Comparison of ENCODE assay signal across 1 cellular context in the genomic region with DNA sequence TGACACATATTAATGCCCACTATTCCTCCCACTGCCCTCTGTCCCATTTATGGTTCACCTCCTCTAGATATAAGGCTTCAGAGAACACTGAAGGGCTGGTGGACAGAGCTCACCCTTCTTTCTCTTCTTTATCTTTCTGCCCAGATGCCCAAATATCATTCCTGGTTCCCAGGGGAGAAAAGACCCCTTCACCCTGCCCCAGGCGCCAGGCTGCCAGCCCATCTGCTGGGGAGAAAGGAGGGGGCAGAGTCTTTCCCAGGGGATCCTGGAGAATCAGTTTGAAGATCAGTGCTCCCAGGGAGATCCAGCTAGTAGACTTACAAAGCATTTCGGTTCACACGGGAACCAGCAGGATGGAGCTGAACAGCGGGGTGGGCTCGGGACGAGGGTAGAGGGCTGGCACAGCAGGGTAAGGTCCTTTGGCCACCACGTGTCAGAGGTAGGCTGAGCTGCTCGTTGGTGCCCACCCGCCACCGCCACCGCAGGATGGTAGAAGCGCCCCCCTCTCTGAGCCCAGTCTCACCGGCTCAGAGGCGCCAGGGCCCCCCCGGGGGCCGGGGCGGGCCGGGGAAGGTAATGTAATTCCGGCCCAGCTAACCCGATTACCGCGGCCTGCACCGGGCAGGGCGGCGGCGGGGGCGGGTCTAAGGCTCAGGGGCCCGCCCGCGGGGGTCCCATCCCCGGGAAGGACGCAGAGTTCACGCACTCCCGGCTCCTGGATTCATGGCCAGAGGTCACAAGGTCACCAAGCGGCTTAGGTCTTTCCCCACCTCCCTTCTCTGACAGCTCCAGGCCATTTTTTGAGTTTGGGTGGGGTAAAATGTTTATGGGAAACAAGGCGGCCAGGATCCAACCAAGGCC.
TF ChIP-seq lines count a peak whose summit lies in the region.

No MANE protein-coding gene starts in this region.

TF ChIP-seq in HepG2, 621 proteins besides CTCF, POLR2A, EP300 and RAD21 (continued from another document and continues in another):
- TF ChIP-seq, protein P1, sequence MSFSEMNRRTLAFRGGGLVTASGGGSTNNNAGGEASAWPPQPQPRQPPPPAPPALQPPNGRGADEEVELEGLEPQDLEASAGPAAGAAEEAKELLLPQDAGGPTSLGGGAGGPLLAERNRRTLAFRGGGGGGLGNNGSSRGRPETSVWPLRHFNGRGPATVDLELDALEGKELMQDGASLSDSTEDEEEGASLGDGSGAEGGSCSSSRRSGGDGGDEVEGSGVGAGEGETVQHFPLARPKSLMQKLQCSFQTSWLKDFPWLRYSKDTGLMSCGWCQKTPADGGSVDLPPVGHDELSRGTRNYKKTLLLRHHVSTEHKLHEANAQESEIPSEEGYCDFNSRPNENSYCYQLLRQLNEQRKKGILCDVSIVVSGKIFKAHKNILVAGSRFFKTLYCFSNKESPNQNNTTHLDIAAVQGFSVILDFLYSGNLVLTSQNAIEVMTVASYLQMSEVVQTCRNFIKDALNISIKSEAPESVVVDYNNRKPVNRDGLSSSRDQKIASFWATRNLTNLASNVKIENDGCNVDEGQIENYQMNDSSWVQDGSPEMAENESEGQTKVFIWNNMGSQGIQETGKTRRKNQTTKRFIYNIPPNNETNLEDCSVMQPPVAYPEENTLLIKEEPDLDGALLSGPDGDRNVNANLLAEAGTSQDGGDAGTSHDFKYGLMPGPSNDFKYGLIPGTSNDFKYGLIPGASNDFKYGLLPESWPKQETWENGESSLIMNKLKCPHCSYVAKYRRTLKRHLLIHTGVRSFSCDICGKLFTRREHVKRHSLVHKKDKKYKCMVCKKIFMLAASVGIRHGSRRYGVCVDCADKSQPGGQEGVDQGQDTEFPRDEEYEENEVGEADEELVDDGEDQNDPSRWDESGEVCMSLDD (CRISPR knock-in tag; IDR thresholded peaks at IDR 0.05; ENCODE audit: borderline replicate concordance): no peak
- TF ChIP-seq FOXO1 (CRISPR knock-in tag; IDR thresholded peaks at IDR 0.05) (0 out of 2 replicates have a peak, but pooled peaks have one; percentile 13), ATF7 (IDR thresholded peaks at IDR 0.05) (no peak), ATF7 (CRISPR knock-in tag; IDR thresholded peaks at IDR 0.05) (no peak), ZNF839 (CRISPR knock-in tag; IDR thresholded peaks at IDR 0.05; ENCODE audit: borderline replicate concordance) (0 out of 2 replicates have a peak, but pooled peaks have one; percentile 36), ISL2 (CRISPR knock-in tag; IDR thresholded peaks at IDR 0.05) (0 out of 2 replicates have a peak, but pooled peaks have one; percentile 12), RELA (CRISPR knock-in tag; IDR thresholded peaks at IDR 0.05) (no peak), XRCC5 (optimal IDR thresholded peaks at IDR 0.05; ENCODE audit: low read length) (peak; percentile 11), MLLT10 (CRISPR knock-in tag; IDR thresholded peaks at IDR 0.05) (no peak), ARID4A (CRISPR knock-in tag; IDR thresholded peaks at IDR 0.05; ENCODE audit: borderline replicate concordance) (peak; percentile 54; the same call in 1 of the 2 replicates), PATZ1 (CRISPR knock-in tag; IDR thresholded peaks at IDR 0.05) (peak; percentile 98), BRCA1 (CRISPR knock-in tag; IDR thresholded peaks at IDR 0.05) (no peak), BORCS8-MEF2B (CRISPR knock-in tag; IDR thresholded peaks at IDR 0.05) (no peak), ZNF275 (CRISPR knock-in tag; IDR thresholded peaks at IDR 0.05; ENCODE audit: borderline replicate concordance) (no peak), KLF11 (CRISPR knock-in tag; IDR thresholded peaks at IDR 0.05) (peak; percentile 28; the same call in 1 of the 2 replicates), IKZF1 (IDR thresholded peaks at IDR 0.05) (no peak), TEAD3 (CRISPR knock-in tag; optimal IDR thresholded peaks at IDR 0.05; ENCODE audit: borderline replicate concordance) (peak; percentile 7), ZBTB40 (IDR thresholded peaks at IDR 0.05) (no peak), ZBTB40 (CRISPR knock-in tag; IDR thresholded peaks at IDR 0.05) (0 out of 2 replicates have a peak, but pooled peaks have one; percentile 52), TBP (CRISPR knock-in tag; IDR thresholded peaks at IDR 0.05) (no peak), SOX13 (IDR thresholded peaks at IDR 0.05) (no peak), SOX13 (CRISPR knock-in tag; conservative IDR thresholded peaks at IDR 0.05 in 1 of 2, IDR thresholded peaks at IDR 0.05 in 1 of 2) (no peak)
- TF ChIP-seq, protein P2, sequence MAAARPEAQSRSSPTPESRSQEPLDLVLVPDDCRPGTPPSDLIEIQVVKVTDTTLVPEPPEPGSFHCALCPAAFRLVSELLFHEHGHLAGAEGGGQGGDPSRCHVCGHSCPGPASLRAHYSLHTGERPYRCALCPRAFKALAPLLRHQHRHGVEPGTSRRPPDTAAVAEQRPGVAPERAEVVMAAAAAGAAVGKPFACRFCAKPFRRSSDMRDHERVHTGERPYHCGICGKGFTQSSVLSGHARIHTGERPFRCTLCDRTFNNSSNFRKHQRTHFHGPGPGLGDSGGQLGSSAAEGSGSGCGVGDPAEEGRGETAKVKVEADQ (CRISPR knock-in tag; IDR thresholded peaks at IDR 0.05; ENCODE audit: borderline replicate concordance): no peak
- TF ChIP-seq, protein P3, sequence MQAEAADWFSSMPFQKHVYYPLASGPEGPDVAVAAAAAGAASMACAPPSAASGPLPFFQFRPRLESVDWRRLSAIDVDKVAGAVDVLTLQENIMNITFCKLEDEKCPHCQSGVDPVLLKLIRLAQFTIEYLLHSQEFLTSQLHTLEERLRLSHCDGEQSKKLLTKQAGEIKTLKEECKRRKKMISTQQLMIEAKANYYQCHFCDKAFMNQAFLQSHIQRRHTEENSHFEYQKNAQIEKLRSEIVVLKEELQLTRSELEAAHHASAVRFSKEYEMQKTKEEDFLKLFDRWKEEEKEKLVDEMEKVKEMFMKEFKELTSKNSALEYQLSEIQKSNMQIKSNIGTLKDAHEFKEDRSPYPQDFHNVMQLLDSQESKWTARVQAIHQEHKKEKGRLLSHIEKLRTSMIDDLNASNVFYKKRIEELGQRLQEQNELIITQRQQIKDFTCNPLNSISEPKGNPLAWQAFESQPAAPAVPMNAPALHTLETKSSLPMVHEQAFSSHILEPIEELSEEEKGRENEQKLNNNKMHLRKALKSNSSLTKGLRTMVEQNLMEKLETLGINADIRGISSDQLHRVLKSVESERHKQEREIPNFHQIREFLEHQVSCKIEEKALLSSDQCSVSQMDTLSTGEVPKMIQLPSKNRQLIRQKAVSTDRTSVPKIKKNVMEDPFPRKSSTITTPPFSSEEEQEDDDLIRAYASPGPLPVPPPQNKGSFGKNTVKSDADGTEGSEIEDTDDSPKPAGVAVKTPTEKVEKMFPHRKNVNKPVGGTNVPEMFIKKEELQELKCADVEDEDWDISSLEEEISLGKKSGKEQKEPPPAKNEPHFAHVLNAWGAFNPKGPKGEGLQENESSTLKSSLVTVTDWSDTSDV (CRISPR knock-in tag; IDR thresholded peaks at IDR 0.05): no peak
